ENCODE assay signal across 14 cellular contexts in the genomic region with DNA sequence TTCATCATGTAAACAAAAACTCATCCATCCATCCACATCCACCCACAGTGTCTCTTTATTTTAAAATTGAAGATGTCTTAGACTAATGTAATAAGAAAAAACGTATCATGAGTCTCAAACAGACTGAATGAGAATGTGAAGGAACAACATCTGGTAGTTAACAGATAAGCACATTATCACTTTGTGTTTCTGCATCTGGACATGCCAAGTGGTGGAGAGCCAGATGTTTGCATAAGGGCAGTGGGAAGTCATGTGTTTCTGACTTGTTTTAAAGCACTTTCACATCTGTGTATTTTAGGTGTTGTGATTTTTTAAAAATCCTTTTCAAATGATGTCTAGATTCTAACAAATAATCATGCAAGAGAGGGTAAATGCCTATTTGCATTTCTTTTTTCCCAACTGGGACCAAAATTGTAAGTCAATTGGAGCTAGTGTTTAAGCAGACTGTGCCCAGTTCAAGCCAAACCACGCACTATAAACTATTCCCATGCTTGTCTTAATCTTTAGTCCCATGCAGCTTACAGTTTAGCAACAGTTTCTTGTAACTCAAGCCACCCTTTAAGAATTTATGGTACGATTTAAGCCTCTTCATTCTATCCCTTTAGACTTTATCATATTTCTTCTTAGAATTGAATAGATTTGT.
DNase-seq lines count a peak whose midpoint lies in the region; ATAC-seq and TF ChIP-seq lines count a peak whose summit lies in the region.
"Had no signal": no experiment of that assay in that cellular context is flagged by ENCODE, and none has a peak within 500 bp of the region (broad histone marks: within the 10 kb centered on the region; RNA-seq: fewer than 3 reads in every experiment).

No MANE protein-coding gene starts in this region.

- H3K36me3 ChIP-seq in BE2C (no peaks in the 10 kb centered on the region), adrenal gland (replicated peaks in 1 of 2) (no peaks in the 10 kb centered on the region)

- H3K4me1 ChIP-seq in BE2C (no peaks in the 10 kb centered on the region), adrenal gland (replicated peaks in 1 of 2) (no peaks in the 10 kb centered on the region)

- no peaks in the 10 kb centered on the region for H3K9me3 ChIP-seq in BE2C
- H3K9me3 ChIP-seq in adrenal gland (replicated peaks in 1 of 3) = no peaks in the 10 kb centered on the region

- intact Hi-C loops in sciatic nerve (cut with DNase I) = no loop called here
- intact Hi-C loops in adrenal gland (cut with DNase I) = no loop called here

- peak; percentile 49 for ATAC-seq in sciatic nerve
- ATAC-seq: CD8-positive, alpha-beta T cell had no signal

- TF ChIP-seq POLR2A in adrenal gland (IDR thresholded peaks at IDR 0.05) = no peak

- DNase-seq in GM03348 (ENCODE audit: low spot score) (peak; percentile 12), OCI-M1 (lab: John Stamatoyannopoulos, UW) (peak; percentile 82), fibroblast of peridontal ligament (ENCODE audit: extremely low read depth) (peak; percentile 89), sciatic nerve (ENCODE audit: low spot score) (no peak), BE2C (no peak), adrenal gland (no peak), SHP77 treated with DMSO at 0.1 percent for 48 hours (lab: John Stamatoyannopoulos, UW) (no peak)
- DNase-seq: ACHN; CD8-positive, alpha-beta T cell; H9; MV-4-11; NCI-H146; NCI-H2081 treated with DMSO at 0.1 percent for 48 hours had no signal

- TF ChIP-seq CTCF in BE2C (IDR thresholded peaks at IDR 0.05; ENCODE audit: low read depth, low read length) = no peak
- no peak for TF ChIP-seq CTCF in adrenal gland (IDR thresholded peaks at IDR 0.05)

- H3K27me3 ChIP-seq in BE2C (no peaks in the 10 kb centered on the region), adrenal gland (no peaks in the 10 kb centered on the region)

- no peak overlapping the region for H3K27ac ChIP-seq in adrenal gland
- H3K27ac ChIP-seq: SK-N-MC had no signal

- H3K4me3 ChIP-seq in BE2C (ENCODE audit: low read depth, low read length) = no peak overlapping the region
- H3K4me3 ChIP-seq in adrenal gland = no peak overlapping the region
- H3K4me3 ChIP-seq: SK-N-MC had no signal

- WGBS in adrenal gland, 4 donors = 46 to 53% (median 47%) methylated on average over 3 of the region's 3 CpGs

Comparison
In these comparisons a context has a peak if more than half of its experiments do, and no peak if none do; other contexts are left out.
1. DNase-seq: peak in GM03348 (single experiment), OCI-M1 (single experiment) and fibroblast of peridontal ligament (single experiment); none in sciatic nerve (single experiment), BE2C (single experiment), adrenal gland (0 of 7) and SHP77 treated with DMSO at 0.1 percent for 48 hours (single experiment).